ENCODE assay signal across 26 cellular contexts in genomic region chr7:7044806-7045205, GRCh38.
"Had no signal": no experiment of that assay in that cellular context is flagged by ENCODE, and none has a peak within 500 bp of the region (broad histone marks: within the 10 kb centered on the region; RNA-seq: fewer than 3 reads in every experiment).

No MANE protein-coding gene starts in this region.

- H3K9me3 ChIP-seq: stomach, suprapubic skin, testis, thoracic aorta, thyroid gland, tibial artery, tibial nerve, transverse colon, upper lobe of right lung, uterus, vagina had no signal

- H3K4me3 ChIP-seq: stomach, suprapubic skin, testis, thoracic aorta, thyroid gland, tibial artery, tibial nerve, transverse colon, upper lobe of left lung, upper lobe of right lung, uterus, vagina had no signal

- H3K36me3 ChIP-seq: stomach, suprapubic skin, thoracic aorta, thyroid gland, tibial artery, tibial nerve, transverse colon, upper lobe of left lung, upper lobe of right lung, uterus, vagina had no signal

- FAIRE-seq: urothelium cell line had no signal

- H3K27me3 ChIP-seq: stomach, suprapubic skin, testis, thyroid gland, tibial artery, tibial nerve, transverse colon, upper lobe of left lung, upper lobe of right lung, uterus, vagina had no signal

- ATAC-seq: stimulated activated effector memory CD8-positive, alpha-beta T cell treated with anti-CD3 and anti-CD28 coated beads, Interleukin-12 subunit alpha, Interleukin-12 subunit beta, amount 100 ng/mL, for 72 hours; stimulated activated memory B cell treated with anti-CD40 and anti-IgM and Interleukin-4, amounts not matched to agents 10 μg/mL and 1 μg/mL and 100 μg/mL, for 72 hours; stimulated activated naive B cell treated with anti-CD40 and anti-IgM and Interleukin-4, amounts not matched to agents 10 μg/mL and 1 μg/mL and 100 μg/mL, for 72 hours; stimulated activated naive CD8-positive, alpha-beta T cell treated with anti-CD3 and anti-CD28 coated beads, Interleukin-15, amount 100 ng/mL, for 72 hours; stimulated activated naive CD8-positive, alpha-beta T cell treated with anti-CD3 and anti-CD28 coated beads, Interleukin-15, Interleukin-2, amounts not matched to agents 100 U/mL and 50 U/mL, for 24 hours; upper lobe of right lung had no signal

- H3K4me1 ChIP-seq: stomach, suprapubic skin, testis, thyroid gland, tibial artery, tibial nerve, transverse colon, upper lobe of left lung, upper lobe of right lung, uterus, vagina had no signal

- H3K27ac ChIP-seq: stomach, suprapubic skin, testis, thoracic aorta, thyroid gland, tibial artery, tibial nerve, transverse colon, upper lobe of left lung, upper lobe of right lung, uterus, vagina had no signal

- DNase-seq: stimulated activated CD4-positive, alpha-beta T cell treated with anti-CD3 and anti-CD28 coated beads, Interleukin-2, amount 100 ng/mL, for 48 hours; stimulated activated CD4-positive, alpha-beta T cell treated with anti-CD3 and anti-CD28 coated beads, Interleukin-4, amount 100 ng/mL, for 1 hour; stimulated activated CD4-positive, alpha-beta T cell treated with anti-CD3 and anti-CD28 coated beads, Interleukin-4, amount 100 ng/mL, for 24 hours; stimulated activated CD4-positive, alpha-beta T cell treated with anti-CD3 and anti-CD28 coated beads, Interleukin-4, amount 100 ng/mL, for 4 hours; stimulated activated CD8-positive, alpha-beta memory T cell treated with anti-CD3 and anti-CD28 coated beads, Interleukin-4, amount 100 ng/mL, for 48 hours; stimulated activated naive B cell treated with anti-CD40 and anti-IgM and Interleukin-4, amounts not matched to agents 10 μg/mL and 1 μg/mL and 100 μg/mL, for 72 hours; stimulated activated naive CD4-positive, alpha-beta T cell; stimulated activated naive CD4-positive, alpha-beta T cell treated with Interleukin-2 at 50 U/mL for 16 hours; stimulated activated naive CD8-positive, alpha-beta T cell treated with anti-CD3 and anti-CD28 coated beads, Interleukin-15, amount 100 ng/mL, for 72 hours; stimulated activated naive CD8-positive, alpha-beta T cell treated with anti-CD3 and anti-CD28 coated beads, Interleukin-15, Interleukin-2, amounts not matched to agents 100 U/mL and 50 U/mL, for 24 hours; stomach; substantia nigra; testis; thyroid gland; tibial artery; transverse colon; upper lobe of left lung; upper lobe of right lung; uterus had no signal
